18 cellular contexts compared by ENCODE assay signal in the genomic region with DNA sequence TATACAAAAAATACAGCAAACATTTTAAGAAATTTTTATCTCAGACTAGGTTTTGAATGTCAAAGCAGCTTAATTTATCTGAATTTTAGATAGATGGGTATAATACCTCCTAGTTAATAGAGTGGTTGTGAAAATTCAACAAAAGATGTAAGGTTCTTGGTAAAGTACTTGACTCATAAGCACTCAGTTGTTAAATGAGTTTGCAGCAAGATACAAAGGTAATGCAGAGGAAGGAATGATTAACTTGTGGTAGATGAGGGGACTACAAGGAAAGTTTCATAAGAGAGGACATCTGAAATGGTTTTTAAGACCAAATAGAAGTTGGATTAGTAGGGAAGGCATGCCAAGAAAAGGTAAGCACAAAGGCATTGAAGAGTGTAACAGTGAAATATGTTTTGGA. TPM values are rescaled to one million over a fixed set of nuclear protein-coding genes. Genes with fewer than 3 reads are reported as not detected.
DNase-seq lines count a peak whose midpoint lies in the region; ATAC-seq and TF ChIP-seq lines count a peak whose summit lies in the region.
"Had no signal": no experiment of that assay in that cellular context is flagged by ENCODE, and none has a peak within 500 bp of the region (broad histone marks: within the 10 kb centered on the region; RNA-seq: fewer than 3 reads in every experiment).

No MANE protein-coding gene starts in this region.

- intact Hi-C loops in Right ventricle myocardium superior (cut with DNase I): no loop called here

- H3K9me3 Mint-ChIP-seq in stimulated activated naive CD8-positive, alpha-beta T cell treated with anti-CD3 and anti-CD28 coated beads, Interleukin-15, Interleukin-2, amounts not matched to agents 100 ng/mL and 50 ng/mL, for 24 hours: no peaks in the 10 kb centered on the region
- H3K9me3 Mint-ChIP-seq: GM23338 had no signal

- H3K27ac Mint-ChIP-seq in stimulated activated naive CD8-positive, alpha-beta T cell treated with anti-CD3 and anti-CD28 coated beads, Interleukin-15, Interleukin-2, amounts not matched to agents 100 ng/mL and 50 ng/mL, for 24 hours: peak overlapping the region; percentile 18
- H3K27ac Mint-ChIP-seq: CD4-positive, CD25-positive, alpha-beta regulatory T cell; CD8-positive, alpha-beta memory T cell; GM23338 had no signal

- H3K4me1 Mint-ChIP-seq in stimulated activated naive CD8-positive, alpha-beta T cell treated with anti-CD3 and anti-CD28 coated beads, Interleukin-15, Interleukin-2, amounts not matched to agents 100 ng/mL and 50 ng/mL, for 24 hours (ENCODE audit: low read depth): peaks cover 4% of the 10 kb centered on the region
- H3K4me1 Mint-ChIP-seq: CD4-positive, CD25-positive, alpha-beta regulatory T cell; CD8-positive, alpha-beta memory T cell had no signal

- H3K27me3 Mint-ChIP-seq in stimulated activated naive CD8-positive, alpha-beta T cell treated with anti-CD3 and anti-CD28 coated beads, Interleukin-15, Interleukin-2, amounts not matched to agents 100 ng/mL and 50 ng/mL, for 24 hours: no peaks in the 10 kb centered on the region
- H3K27me3 Mint-ChIP-seq: CD4-positive, CD25-positive, alpha-beta regulatory T cell; CD8-positive, alpha-beta memory T cell had no signal

- no peak overlapping the region for H3K4me3 ChIP-seq in epithelial cell of proximal tubule (ENCODE audit: low read depth, low read length)
- H3K4me3 ChIP-seq: GM23338 had no signal

- TF ChIP-seq CTCF in epithelial cell of proximal tubule (conservative IDR thresholded peaks at IDR 0.05; ENCODE audit: low read depth, low read length): no peak

- peaks cover 86% of the 10 kb centered on the region for H3K36me3 Mint-ChIP-seq in stimulated activated naive CD8-positive, alpha-beta T cell treated with anti-CD3 and anti-CD28 coated beads, Interleukin-15, Interleukin-2, amounts not matched to agents 100 ng/mL and 50 ng/mL, for 24 hours (ENCODE audit: low read depth)

- DNase-seq in stimulated activated naive CD8-positive, alpha-beta T cell treated with anti-CD3 and anti-CD28 coated beads, Interleukin-15, Interleukin-2, amounts not matched to agents 100 U/mL and 50 U/mL, for 24 hours: no peak
- DNase-seq in epithelial cell of proximal tubule (ENCODE audit: low read depth) (peak; percentile 57), kidney tubule cell (ENCODE audit: low spot score) (peak; percentile 50), Right ventricle myocardium superior (no peak)
- DNase-seq: ACHN; BE2C; C1 segment of cervical spinal cord; CD4-positive, CD25-positive, alpha-beta regulatory T cell; CD8-positive, alpha-beta memory T cell; COR-L47; DMS 273 treated with DMSO at 0.1 percent for 48 hours; DMS53; DND-41; HCEC 1CT had no signal

- ATAC-seq in stimulated activated naive CD8-positive, alpha-beta T cell treated with anti-CD3 and anti-CD28 coated beads, Interleukin-15, Interleukin-2, amounts not matched to agents 100 U/mL and 50 U/mL, for 24 hours: no peak
- no peak for ATAC-seq in GM18511 (IDR thresholded peaks at IDR 0.05; ENCODE audit: unreplicated experiment)
- no peak for ATAC-seq in activated CD4-positive, CD25-positive, alpha-beta regulatory T cell treated with anti-CD3 and anti-CD28 coated beads, Interleukin-2, amount 50 U/mL, for 24 hours
- no peak for ATAC-seq in Right ventricle myocardium superior (ENCODE audit: poor library complexity)
- ATAC-seq: GM23338 had no signal

- H3K4me3 Mint-ChIP-seq in stimulated activated naive CD8-positive, alpha-beta T cell treated with anti-CD3 and anti-CD28 coated beads, Interleukin-15, Interleukin-2, amounts not matched to agents 100 ng/mL and 50 ng/mL, for 24 hours: no peak overlapping the region
- H3K4me3 Mint-ChIP-seq: CD4-positive, CD25-positive, alpha-beta regulatory T cell; CD8-positive, alpha-beta memory T cell; GM23338 had no signal

RNA-seq across cellular contexts. Expression of gene PPME1, which starts 37.4 kb away (rescaled TPM):
- 46.8 and 79.5 TPM in 2 replicates for total RNA-seq in epithelial cell of proximal tubule
- 24.9 TPM for total RNA-seq in Right ventricle myocardium superior

RNA-seq across cellular contexts. Expression of gene C2CD3, which starts 37.7 kb away (rescaled TPM):
- total RNA-seq in epithelial cell of proximal tubule: 15.1 and 24.6 TPM in 2 replicates
- total RNA-seq in Right ventricle myocardium superior: 9.1 TPM

Comparison
In these comparisons a context has a peak if more than half of its experiments do, and no peak if none do; other contexts are left out.
1. DNase-seq: peak in epithelial cell of proximal tubule (single experiment) and kidney tubule cell (single experiment); none in stimulated activated naive CD8-positive, alpha-beta T cell treated with anti-CD3 and anti-CD28 coated beads, Interleukin-15, Interleukin-2, amounts not matched to agents 100 U/mL and 50 U/mL, for 24 hours (single experiment) and Right ventricle myocardium superior (single experiment).